12 cellular contexts compared by ENCODE assay signal in genomic region chr10:104334561-104334960, GRCh38. TPM values are rescaled to one million over a fixed set of nuclear protein-coding genes. Genes with fewer than 3 reads are reported as not detected.
DNase-seq lines count a peak whose midpoint lies in the region; ATAC-seq, FAIRE-seq and TF ChIP-seq lines count a peak whose summit lies in the region.
"Had no signal": no experiment of that assay in that cellular context is flagged by ENCODE, and none has a peak within 500 bp of the region (broad histone marks: within the 10 kb centered on the region; RNA-seq: fewer than 3 reads in every experiment).

No MANE protein-coding gene starts in this region.

- H3K9me3 ChIP-seq in CD8-positive, alpha-beta memory T cell (ENCODE audit: low read length), result no peaks in the 10 kb centered on the region
- H3K9me3 ChIP-seq in gastroesophageal sphincter (no peaks in the 10 kb centered on the region), HepG2 (ENCODE audit: low read length) (no peaks in the 10 kb centered on the region)

- intact Hi-C loops in HepG2 (cut with micrococcal nuclease; ENCODE audit: unreplicated experiment), result no loop called here

- no peaks in the 10 kb centered on the region for H3K9me3 Mint-ChIP-seq in CD8-positive, alpha-beta memory T cell

- H2AFZ ChIP-seq in HepG2 (ENCODE audit: low read length), result no peak overlapping the region

- CTCF ChIA-PET in CD8-positive, alpha-beta memory T cell (lab: Charles Lee), result interaction anchor here (0.9 to 7.3 kb wide), 6 partner anchors 17 to 213 kb away, joined by 3 to 81 read pairs (median 7); partner anchors contain the start of gene CFAP58
- CTCF ChIA-PET in HepG2 (lab: Yijun Ruan, JAX; ENCODE audit: low intra/inter-chr PET ratio, low total read pairs), result no interaction called here

- WGBS in gastroesophageal sphincter (ENCODE audit: low coverage in 1 of 2), 2 donors, result 86 to 89% methylated on average over 5 of the region's 6 CpGs
- 93% methylated on average over 6 of the region's 6 CpGs for WGBS in HepG2 (ENCODE audit: low lambda C conversion rate)

- TF ChIP-seq RAD21 in HepG2 (CRISPR knock-in tag; IDR thresholded peaks at IDR 0.05), result no peak

- H3K36me3 ChIP-seq in CD8-positive, alpha-beta memory T cell (ENCODE audit: insufficient read depth, low read length), result peaks cover 7% of the 10 kb centered on the region
- peaks cover 0 to 8% of the 10 kb centered on the region in 2 donors for H3K36me3 ChIP-seq in gastroesophageal sphincter
- H3K36me3 ChIP-seq in HepG2 (replicated peaks in 1 of 2; ENCODE audit: control insufficient read depth in 1 of 2, insufficient read depth in 2 of 2, low read length in 2 of 2), result no peaks in the 10 kb centered on the region; a peak in 1 of 5 replicates

- no peaks in the 10 kb centered on the region for H3K79me2 ChIP-seq in HepG2 (ENCODE audit: insufficient read depth, low read length)

- H3K27ac ChIP-seq in CD8-positive, alpha-beta memory T cell (ENCODE audit: low read depth, low read length), result peak overlapping the region; percentile 75
- H3K27ac ChIP-seq in VCaP (peak overlapping the region; percentile 94; the same call in 1 of the 2 replicates), gastroesophageal sphincter (peak overlapping the region in 3 of 4 donors; percentile 98 to 100 (median 99)), skin epidermis (peak overlapping the region in 15 of 21 experiments; percentile 0 to 99 (median 97)), HepG2 (ENCODE audit: extremely low read length, insufficient read depth, low read length) (no peak overlapping the region)

- BruUV-seq in HepG2 (replicated peaks; lab: Mats Ljungman, UMichigan), result no TSS peak

- peak overlapping the region in 4 of 7 donors; percentile 29 to 98 (median 84) for H3K4me3 Mint-ChIP-seq in CD8-positive, alpha-beta memory T cell

- H4K20me1 ChIP-seq in HepG2 (ENCODE audit: insufficient read depth, low read length), result no peaks in the 10 kb centered on the region

- H3K27ac Mint-ChIP-seq in CD8-positive, alpha-beta memory T cell, result peak overlapping the region; percentile 68 to 100 (median 98)

- H3K27me3 ChIP-seq in CD8-positive, alpha-beta memory T cell (ENCODE audit: insufficient read depth, low read length, poor library complexity, severe bottlenecking), result no peaks in the 10 kb centered on the region
- H3K27me3 ChIP-seq in gastroesophageal sphincter, result no peaks in the 10 kb centered on the region
- H3K27me3 ChIP-seq in HepG2 (ENCODE audit: control insufficient read depth in 1 of 2, insufficient read depth in 2 of 2, low read length in 2 of 2), result peaks cover 0 to 7% of the 10 kb centered on the region in 2 experiments; a peak in 2 of 5 replicates

- peaks cover 0 to 42% (median 8%) of the 10 kb centered on the region in 3 donors for H3K36me3 Mint-ChIP-seq in CD8-positive, alpha-beta memory T cell

- POLR2A ChIA-PET in CD8-positive, alpha-beta memory T cell (lab: Charles Lee), result interaction anchor here (0.5 kb wide), 1 partner anchor 68 kb away, joined by 5 read pairs; no protein-coding TSS in a partner anchor
- POLR2A ChIA-PET in HepG2 (lab: Yijun Ruan, JAX), result no interaction called here

- TF ChIP-seq CTCF in VCaP (conservative IDR thresholded peaks at IDR 0.05) (no peak), gastroesophageal sphincter (IDR thresholded peaks at IDR 0.05) (no peak), HepG2 (CRISPR knock-in tag; IDR thresholded peaks at IDR 0.05) (no peak)

- TF ChIP-seq POLR2A in gastroesophageal sphincter (IDR thresholded peaks at IDR 0.05) (no peak), HepG2 (IDR thresholded peaks at IDR 0.05; ENCODE audit: insufficient read depth in 1 of 2, low read depth in 2 of 2, low read length in 2 of 2) (no peak)

- H3K9ac ChIP-seq in HepG2 (ENCODE audit: insufficient read depth, low read depth, low read length), result no peak overlapping the region

- TF ChIP-seq EP300 in gastroesophageal sphincter (IDR thresholded peaks at IDR 0.05), result no peak
- TF ChIP-seq EP300 in HepG2 (IDR thresholded peaks at IDR 0.05; ENCODE audit: low read depth in 2 of 2, low read length in 2 of 2), result no peak
- no peak for TF ChIP-seq EP300 in HepG2 (CRISPR knock-in tag; IDR thresholded peaks at IDR 0.05; ENCODE audit: borderline replicate concordance)

- ATAC-seq in gastroesophageal sphincter, result no peak
- no peak for ATAC-seq in HG03342 (IDR thresholded peaks at IDR 0.05; ENCODE audit: unreplicated experiment)
- ATAC-seq in GM19035 (IDR thresholded peaks at IDR 0.05; ENCODE audit: unreplicated experiment), result no peak
- no peak for ATAC-seq in HepG2
- ATAC-seq: HCT116 had no signal

- peaks cover 0 to 7% of the 10 kb centered on the region in 2 donors for H3K27me3 Mint-ChIP-seq in CD8-positive, alpha-beta memory T cell

- H3K4me1 Mint-ChIP-seq in CD8-positive, alpha-beta memory T cell, result peaks cover 72 to 87% (median 87%) of the 10 kb centered on the region in 3 donors

- in situ Hi-C loops in HepG2 (cut with HindIII; ENCODE audit: extremely low pct_ligation_motif_present, low pct_unique_long_range_greater_than_20kb), result no loop called here

- no peak overlapping the region for H3K4me2 ChIP-seq in HepG2 (ENCODE audit: low read depth, low read length)

- no peak for DNase-seq in CD8-positive, alpha-beta memory T cell
- DNase-seq in NCI-H82 (lab: John Stamatoyannopoulos, UW), result no peak
- no peak for DNase-seq in HepG2 (ENCODE audit: low spot score)
- DNase-seq: Calu3, cortex of kidney had no signal

- no peak for FAIRE-seq in HepG2 (lab: Jason Lieb, UNC)
- FAIRE-seq: RCC 7860 had no signal

- no peak overlapping the region for H3K4me3 ChIP-seq in CD8-positive, alpha-beta memory T cell (ENCODE audit: low read length)
- H3K4me3 ChIP-seq in gastroesophageal sphincter (no peak overlapping the region), skin epidermis (no peak overlapping the region), HepG2 (replicated peaks in 1 of 3; ENCODE audit: insufficient read depth in 1 of 3, low read depth in 2 of 3, low read length in 3 of 3) (no peak overlapping the region)

- H3K4me1 ChIP-seq in CD8-positive, alpha-beta memory T cell (ENCODE audit: insufficient read depth, low read length), result peaks cover 82% of the 10 kb centered on the region
- H3K4me1 ChIP-seq in gastroesophageal sphincter, result peaks cover 24 to 76% (median 62%) of the 10 kb centered on the region in 3 donors
- peaks cover 64% of the 10 kb centered on the region for H3K4me1 ChIP-seq in HepG2 (ENCODE audit: insufficient read depth, low read length)

TF ChIP-seq in HepG2, 621 proteins besides CTCF, POLR2A, EP300 and RAD21 (continues in another document):
- no peak for TF ChIP-seq PHF21A (CRISPR knock-in tag; IDR thresholded peaks at IDR 0.05)

RNA-seq across cellular contexts. Expression of gene ITPRIP, which starts 3.7 kb away (rescaled TPM):
- 10 to 100 TPM; 12.8 to 13.1 TPM for total RNA-seq in CD8-positive, alpha-beta memory T cell
- polyA plus RNA-seq in CD8-positive, alpha-beta memory T cell, result 23.1 TPM
- total RNA-seq in gastroesophageal sphincter (10 to 100 TPM; 18.1 to 31.5 (median 22.8) TPM), HepG2 (2016; rRNA removed; fragmentation: Illumina TruSeq; extraction: Trizol) (0.58 and 1.00 TPM in 2 replicates)
- 0.09 and 0.10 TPM in 2 replicates for total RNA-seq in HepG2 (2016; cell fraction: cytosol; rRNA removed; fragmentation: Illumina TruSeq; extraction: Trizol; ENCODE audit: low read depth)
- 0.55 and 1.0 TPM in 2 replicates for total RNA-seq in HepG2 (2016; cell fraction: insoluble cytoplasmic fraction; rRNA removed; fragmentation: Illumina TruSeq; extraction: Trizol)
- 0.38 and 0.53 TPM in 2 replicates for total RNA-seq in HepG2 (2016; cell fraction: membrane; rRNA removed; fragmentation: Illumina TruSeq; extraction: Trizol)
- 1.4 and 2.2 TPM in 2 replicates for total RNA-seq in HepG2 (2016; cell fraction: nucleus; rRNA removed; fragmentation: Illumina TruSeq; extraction: Trizol)
- polyA plus RNA-seq in HepG2 (2011; rRNA removed), result 2.8 and 3.0 TPM in 2 replicates
- polyA plus RNA-seq in HepG2 (2011; cell fraction: cytosol; rRNA removed), result 2.7 and 3.0 TPM in 2 replicates
- polyA plus RNA-seq in HepG2 (2011; cell fraction: nucleus; rRNA removed), result 4.0 and 5.2 TPM in 2 replicates
- polyA plus RNA-seq in HepG2 (2012), result 1.5 and 2.5 TPM in 2 replicates
- 0.14 and 0.15 TPM in 2 replicates for polyA plus RNA-seq in HepG2 (2016; cell fraction: cytosol; fragmentation: Illumina TruSeq; extraction: Trizol; ENCODE audit: low read depth)
- 0.71 and 1.0 TPM in 2 replicates for polyA plus RNA-seq in HepG2 (2016; cell fraction: insoluble cytoplasmic fraction; fragmentation: Illumina TruSeq; extraction: Trizol; ENCODE audit: low read depth)
- polyA plus RNA-seq in HepG2 (2016; cell fraction: membrane; fragmentation: Illumina TruSeq; extraction: Trizol; ENCODE audit: low read depth), result 0.26 and 0.37 TPM in 2 replicates
- 3.0 and 3.4 TPM in 2 replicates for polyA plus RNA-seq in HepG2 (2016; cell fraction: nucleus; fragmentation: Illumina TruSeq; extraction: Trizol; ENCODE audit: insufficient read depth, low read depth)
- polyA minus RNA-seq in HepG2 (2011; rRNA and poly(A)+ RNA removed; ENCODE audit: low replicate concordance), result 12.8 and 29.6 TPM in 2 replicates
- 3.2 and 4.6 TPM in 2 replicates for polyA minus RNA-seq in HepG2 (2011; cell fraction: cytosol; rRNA and poly(A)+ RNA removed)
- polyA minus RNA-seq in HepG2 (2011; cell fraction: nucleus; rRNA and poly(A)+ RNA removed), result 9.7 and 10.7 TPM in 2 replicates

RNA-seq across cellular contexts. Expression of gene CFAP58, which starts 19.1 kb away (rescaled TPM):
- under 1 TPM in 1 of 2 experiments, not detected in 1; 0.07 TPM for total RNA-seq in CD8-positive, alpha-beta memory T cell
- not detected for polyA plus RNA-seq in CD8-positive, alpha-beta memory T cell
- total RNA-seq in gastroesophageal sphincter, result 1 to 10 TPM in 3 of 4 donors, under 1 TPM in 1; 0.27 to 1.6 (median 1.3) TPM
- total RNA-seq in HepG2 (2016; rRNA removed; fragmentation: Illumina TruSeq; extraction: Trizol), result not detected in 2 replicates
- not detected in 2 replicates for total RNA-seq in HepG2 (2016; cell fraction: cytosol; rRNA removed; fragmentation: Illumina TruSeq; extraction: Trizol; ENCODE audit: low read depth)
- not detected in 2 replicates for total RNA-seq in HepG2 (2016; cell fraction: insoluble cytoplasmic fraction; rRNA removed; fragmentation: Illumina TruSeq; extraction: Trizol)
- not detected in 2 replicates for total RNA-seq in HepG2 (2016; cell fraction: membrane; rRNA removed; fragmentation: Illumina TruSeq; extraction: Trizol)
- not detected in 2 replicates for total RNA-seq in HepG2 (2016; cell fraction: nucleus; rRNA removed; fragmentation: Illumina TruSeq; extraction: Trizol)
- polyA plus RNA-seq in HepG2 (2011; rRNA removed), result 0.03 TPM in 2 replicates
- not detected in 2 replicates for polyA plus RNA-seq in HepG2 (2011; cell fraction: cytosol; rRNA removed)
- polyA plus RNA-seq in HepG2 (2011; cell fraction: nucleus; rRNA removed), result 0.12 and 0.19 TPM in 2 replicates
- 0.09 TPM in 1 of 2 replicates, not detected in the other for polyA plus RNA-seq in HepG2 (2012)
- not detected in 2 replicates for polyA plus RNA-seq in HepG2 (2016; cell fraction: cytosol; fragmentation: Illumina TruSeq; extraction: Trizol; ENCODE audit: low read depth)
- polyA plus RNA-seq in HepG2 (2016; cell fraction: insoluble cytoplasmic fraction; fragmentation: Illumina TruSeq; extraction: Trizol; ENCODE audit: low read depth), result not detected in 2 replicates
- not detected in 2 replicates for polyA plus RNA-seq in HepG2 (2016; cell fraction: membrane; fragmentation: Illumina TruSeq; extraction: Trizol; ENCODE audit: low read depth)
- not detected in 2 replicates for polyA plus RNA-seq in HepG2 (2016; cell fraction: nucleus; fragmentation: Illumina TruSeq; extraction: Trizol; ENCODE audit: insufficient read depth, low read depth)
- not detected in 2 replicates for polyA minus RNA-seq in HepG2 (2011; rRNA and poly(A)+ RNA removed; ENCODE audit: low replicate concordance)
- polyA minus RNA-seq in HepG2 (2011; cell fraction: cytosol; rRNA and poly(A)+ RNA removed), result not detected in 2 replicates
- polyA minus RNA-seq in HepG2 (2011; cell fraction: nucleus; rRNA and poly(A)+ RNA removed), result 0.13 TPM in 1 of 2 replicates, not detected in the other
- total RNA-seq: Calu3 had no signal
